8 cellular contexts compared by ENCODE assay signal in genomic region chr2:182642328-182642727, GRCh38.
DNase-seq lines count a peak whose midpoint lies in the region; ATAC-seq, FAIRE-seq and TF ChIP-seq lines count a peak whose summit lies in the region.

No MANE protein-coding gene starts in this region.

- no peak for TF ChIP-seq EP300 in GM12878 (IDR thresholded peaks at IDR 0.05; ENCODE audit: borderline replicate concordance in 1 of 2, control insufficient read depth in 1 of 2, low read depth in 2 of 2, low read length in 2 of 2)

- H3K27ac Mint-ChIP-seq in osteocyte (ENCODE audit: unreplicated experiment) = no peak overlapping the region

- CTCF ChIA-PET in GM12878 (lab: Yijun Ruan, JAX) = no interaction called here

- no peaks in the 10 kb centered on the region for H3K9me3 Mint-ChIP-seq in osteocyte (ENCODE audit: unreplicated experiment)

- peaks cover 7% of the 10 kb centered on the region for H3K4me1 Mint-ChIP-seq in osteocyte (ENCODE audit: unreplicated experiment)

- no peak overlapping the region for H3K4me3 Mint-ChIP-seq in osteocyte (ENCODE audit: unreplicated experiment)

- no TSS peak for BruUV-seq in GM12878 (replicated peaks; lab: Mats Ljungman, UMichigan)

- TF ChIP-seq CTCF in GM12878 (IDR thresholded peaks at IDR 0.05 in 2 of 3, conservative IDR thresholded peaks at IDR 0.05 in 1 of 3; ENCODE audit: control insufficient read depth in 2 of 3, extremely low read depth in 1 of 3, insufficient read depth in 1 of 3, low read depth in 3 of 3, low read length in 3 of 3) = no peak
- no peak for TF ChIP-seq CTCF in osteocyte (IDR thresholded peaks at IDR 0.05)

- H3K4me3 ChIP-seq in GM12878 = no peak overlapping the region

- no peak overlapping the region for H3K9ac ChIP-seq in GM12878 (ENCODE audit: control insufficient read depth, insufficient read depth, low read length)

- ATAC-seq in GM19328 (IDR thresholded peaks at IDR 0.05; ENCODE audit: unreplicated experiment) (peak; percentile 100), HG03066 (IDR thresholded peaks at IDR 0.05; ENCODE audit: low read depth, unreplicated experiment) (peak; percentile 98), GM12878 (peak; percentile 100), left lobe of liver (peak; percentile 40)

- DNase-seq in Daoy (ENCODE audit: low read depth) (peak; percentile 64), OCI-M1 (lab: John Stamatoyannopoulos, UW) (peak; percentile 74), GM12878 (ENCODE audit: low read depth, low spot score) (peak; percentile 27), left lobe of liver (ENCODE audit: low spot score) (no peak), osteocyte (ENCODE audit: extremely low spot score, unreplicated experiment) (no peak)
- DNase-seq in activated effector memory CD4-positive, alpha-beta T cell treated with Interleukin-2 at 50 U/mL for 16 hours = no peak

- in situ Hi-C loops in GM12878 (cut with MboI) = no loop called here

- no peak overlapping the region for H3K4me2 ChIP-seq in GM12878 (ENCODE audit: control insufficient read depth, insufficient read depth)

- no peaks in the 10 kb centered on the region for H3K27me3 Mint-ChIP-seq in osteocyte (ENCODE audit: unreplicated experiment)

- RAD21 ChIA-PET in GM12878 (lab: Charles Lee; ENCODE audit: unreplicated experiment) = no interaction called here

- H3K27me3 ChIP-seq in GM12878 (replicated peaks in 1 of 2; ENCODE audit: control insufficient read depth in 2 of 2, insufficient read depth in 2 of 2, low read length in 1 of 2) = no peaks in the 10 kb centered on the region

- peak; percentile 78 for FAIRE-seq in GM12878 (lab: Jason Lieb, UNC)

- H3K27ac ChIP-seq in GM12878 (ENCODE audit: control insufficient read depth, insufficient read depth) = no peak overlapping the region

- no peak overlapping the region for H2AFZ ChIP-seq in GM12878 (ENCODE audit: control insufficient read depth, low read depth, low read length)

- no peak for TF ChIP-seq POLR2A in GM12878 (IDR thresholded peaks at IDR 0.05; ENCODE audit: low read depth, low read length)

- H3K79me2 ChIP-seq in GM12878 (ENCODE audit: control insufficient read depth, insufficient read depth, low read length) = no peaks in the 10 kb centered on the region

- POLR2A ChIA-PET in GM12878 (lab: Charles Lee) = no interaction called here

- SMC1A ChIA-PET in GM12878 (lab: Charles Lee; ENCODE audit: uncharacterized antibody, unreplicated experiment) = no interaction called here

- no peaks in the 10 kb centered on the region for H3K9me3 ChIP-seq in GM12878 (replicated peaks; ENCODE audit: control insufficient read depth, insufficient read depth, low read length)

- H3K36me3 ChIP-seq in GM12878 (ENCODE audit: control insufficient read depth in 2 of 2, insufficient read depth in 2 of 2, low read length in 1 of 2) = no peaks in the 10 kb centered on the region

- no peaks in the 10 kb centered on the region for H4K20me1 ChIP-seq in GM12878 (ENCODE audit: control insufficient read depth, insufficient read depth)

- TF ChIP-seq RAD21 in GM12878 (IDR thresholded peaks at IDR 0.05; ENCODE audit: insufficient read depth, low read depth, low read length) = no peak

- intact Hi-C loops in GM12878 (cut with micrococcal nuclease; ENCODE audit: unreplicated experiment) = no loop called here

- no peaks in the 10 kb centered on the region for H3K36me3 Mint-ChIP-seq in osteocyte (ENCODE audit: unreplicated experiment)

- 64% methylated on average over 3 of the region's 3 CpGs for WGBS in GM12878 (ENCODE audit: insufficient coverage, insufficient replicate concordance, low lambda C conversion rate, missing lambda C conversion rate)

- no peaks in the 10 kb centered on the region for H3K4me1 ChIP-seq in GM12878 (ENCODE audit: control insufficient read depth, insufficient read depth, low read length)

TF ChIP-seq in GM12878, 131 proteins besides CTCF, POLR2A, EP300 and RAD21 (continues in another document):
- TF ChIP-seq KAT2A (conservative IDR thresholded peaks at IDR 0.05; ENCODE audit: control insufficient read depth, low read depth, low read length) (no peak), YBX1 (IDR thresholded peaks at IDR 0.05) (no peak), ZBTB4 (CRISPR knock-in tag; IDR thresholded peaks at IDR 0.05) (no peak), GABPA (IDR thresholded peaks at IDR 0.05; ENCODE audit: low read depth) (no peak), E2F8 (IDR thresholded peaks at IDR 0.05; ENCODE audit: low read depth, partially characterized antibody) (no peak), HDAC6 (IDR thresholded peaks at IDR 0.05; ENCODE audit: unreplicated experiment) (no peak), KDM1A (IDR thresholded peaks at IDR 0.05; ENCODE audit: borderline replicate concordance) (no peak), ZBED1 (IDR thresholded peaks at IDR 0.05; ENCODE audit: borderline replicate concordance) (no peak), CEBPB (IDR thresholded peaks at IDR 0.05; ENCODE audit: borderline replicate concordance in 1 of 2, low read depth in 2 of 2, low read length in 2 of 2) (no peak), SPI1 (IDR thresholded peaks at IDR 0.05; ENCODE audit: borderline replicate concordance, insufficient read depth, low read depth, low read length) (no peak), RFX5 (IDR thresholded peaks at IDR 0.05; ENCODE audit: low read depth, low read length) (peak; percentile 98), SIX5 (IDR thresholded peaks at IDR 0.05; ENCODE audit: low read depth, low read length, severe bottlenecking) (no peak), PRDM15 (CRISPR knock-in tag; IDR thresholded peaks at IDR 0.05) (no peak), PAX5 (IDR thresholded peaks at IDR 0.05; ENCODE audit: borderline replicate concordance, low read depth, low read length) (no peak), DPF2 (IDR thresholded peaks at IDR 0.05) (no peak)

Comparison
In these comparisons a context has a peak if more than half of its experiments do, and no peak if none do; other contexts are left out.
1. DNase-seq: peak in Daoy (single experiment), OCI-M1 (single experiment) and GM12878 (single experiment); none in left lobe of liver (single experiment), activated effector memory CD4-positive, alpha-beta T cell treated with Interleukin-2 at 50 U/mL for 16 hours (single experiment) and osteocyte (single experiment).
2. ATAC-seq: peak in every context shown above with its lines; median percentile 100 in GM19328; 100 in GM12878; 98 in HG03066; 40 in left lobe of liver.